1 cellular context compared by ENCODE assay signal in the genomic region with DNA sequence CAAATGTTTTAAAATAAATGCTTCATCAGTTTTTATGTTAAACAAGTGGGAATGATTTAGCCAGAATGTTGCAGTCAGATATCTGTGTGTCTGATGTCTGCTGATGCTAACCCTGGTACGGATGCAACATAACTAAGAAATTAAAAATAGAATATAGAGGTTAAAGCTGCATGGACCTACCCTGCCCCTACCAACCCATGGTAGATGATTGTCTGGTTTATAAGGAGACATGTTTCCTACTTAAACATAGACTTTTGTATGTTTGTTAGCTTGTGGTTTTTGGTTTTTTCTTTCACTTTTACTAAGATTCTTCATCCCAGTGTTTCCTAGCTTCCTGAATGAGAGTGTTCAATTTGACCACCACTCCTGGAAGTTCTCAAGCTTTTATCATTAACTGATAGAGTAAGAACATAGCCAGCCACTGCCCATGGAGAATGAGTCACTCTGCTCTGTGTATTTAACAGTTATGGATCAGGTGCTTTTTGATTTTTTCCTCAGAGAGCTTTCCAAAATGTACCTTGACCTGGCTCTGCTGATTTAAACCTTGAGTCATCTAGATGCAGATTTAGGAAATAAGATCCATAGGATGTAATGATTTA.
TF ChIP-seq lines count a peak whose summit lies in the region.

No MANE protein-coding gene starts in this region.

TF ChIP-seq in K562, 482 proteins besides CTCF, POLR2A, EP300 and RAD21 (continued from another document):
- no peak for TF ChIP-seq ZNF318 (IDR thresholded peaks at IDR 0.05; ENCODE audit: borderline replicate concordance in 1 of 2, low read depth in 1 of 2)
- TF ChIP-seq ZFPM2 (CRISPR knock-in tag; IDR thresholded peaks at IDR 0.05) = no peak
- peak; percentile 58 for TF ChIP-seq FOSL1 (tag; conservative IDR thresholded peaks at IDR 0.05)
